In the genomic region with DNA sequence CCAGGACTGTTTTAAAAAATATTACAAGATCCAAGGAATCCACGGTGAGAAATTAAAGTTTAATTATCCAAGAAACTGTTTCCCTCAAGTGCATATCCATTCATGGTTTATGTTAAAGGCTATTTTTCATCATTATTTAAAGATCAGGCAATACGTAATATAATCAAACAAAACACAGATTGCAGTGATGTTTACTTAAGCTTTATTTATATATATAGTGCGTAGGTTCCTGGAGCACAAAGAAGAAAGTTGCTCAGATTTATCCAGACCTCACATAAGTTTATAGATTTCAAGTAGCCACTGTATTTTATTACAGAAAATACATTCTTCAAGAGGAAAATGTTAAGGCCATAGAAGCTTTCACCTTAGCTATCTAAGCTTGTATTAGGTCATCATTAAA, we compare ENCODE assay signal across 9 cellular contexts.
A peak's percentile ranks its signal among the peaks of the same experiment; 100 is the strongest.
DNase-seq lines count a peak whose midpoint lies in the region; ATAC-seq, FAIRE-seq and TF ChIP-seq lines count a peak whose summit lies in the region.
"Had no signal": no experiment of that assay in that cellular context is flagged by ENCODE, and none has a peak within 500 bp of the region (broad histone marks: within the 10 kb centered on the region; RNA-seq: fewer than 3 reads in every experiment).

No MANE protein-coding gene starts in this region.

- peak overlapping the region; percentile 94 for H3K27ac Mint-ChIP-seq in activated T-helper 17 cell treated with anti-CD3 and anti-CD28 coated beads, Interleukin-2, amount 50 U/mL, for 72 hours
- no peak overlapping the region for H3K27ac Mint-ChIP-seq in stimulated activated effector memory CD8-positive, alpha-beta T cell treated with anti-CD3 and anti-CD28 coated beads, Interleukin-12 subunit alpha, Interleukin-12 subunit beta, amount 100 ng/mL, for 72 hours

- H3K27ac ChIP-seq in keratinocyte (ENCODE audit: control insufficient read depth, insufficient read depth, low read length) (peak overlapping the region; percentile 87), thoracic aorta (peak overlapping the region in 1 of 2 donors; percentile 8)

- peaks cover 89% of the 10 kb centered on the region for H3K4me1 Mint-ChIP-seq in activated T-cell treated with anti-CD3 and anti-CD28 coated beads, Interleukin-2, amount 50 U/mL, for 4 hours (ENCODE audit: low read depth)
- H3K4me1 Mint-ChIP-seq in activated T-helper 17 cell treated with anti-CD3 and anti-CD28 coated beads, Interleukin-2, amount 50 U/mL, for 72 hours, result peaks cover 76% of the 10 kb centered on the region
- peaks cover 89% of the 10 kb centered on the region for H3K4me1 Mint-ChIP-seq in stimulated activated effector memory CD8-positive, alpha-beta T cell treated with anti-CD3 and anti-CD28 coated beads, Interleukin-12 subunit alpha, Interleukin-12 subunit beta, amount 100 ng/mL, for 72 hours

- no peak for ATAC-seq in activated T-cell treated with anti-CD3 and anti-CD28 coated beads, Interleukin-2, amount 50 U/mL, for 4 hours
- ATAC-seq in activated T-helper 17 cell treated with anti-CD3 and anti-CD28 coated beads, Interleukin-2, amount 50 U/mL, for 72 hours (replicated peaks), result no peak
- ATAC-seq in thoracic aorta (ENCODE audit: insufficient number of reproducible peaks, low FRiP score, low read depth), result no peak
- no peak for ATAC-seq in stimulated activated effector memory CD8-positive, alpha-beta T cell treated with anti-CD3 and anti-CD28 coated beads, Interleukin-12 subunit alpha, Interleukin-12 subunit beta, amount 100 ng/mL, for 72 hours

- TF ChIP-seq CTCF in keratinocyte (optimal IDR thresholded peaks at IDR 0.05 in 1 of 3, IDR thresholded peaks at IDR 0.05 in 1 of 3, conservative IDR thresholded peaks at IDR 0.05 in 1 of 3; ENCODE audit: extremely low read depth in 1 of 3, insufficient read depth in 2 of 3, low read length in 3 of 3) (no peak), thoracic aorta (IDR thresholded peaks at IDR 0.05) (no peak)

- H3K79me2 ChIP-seq in keratinocyte (ENCODE audit: control insufficient read depth, insufficient read depth, low read length), result peaks cover 82% of the 10 kb centered on the region

- peak overlapping the region; percentile 91 for H3K4me2 ChIP-seq in keratinocyte (ENCODE audit: control insufficient read depth, extremely low read depth, insufficient read depth, low read depth, low read length)

- H3K4me3 ChIP-seq in keratinocyte (ENCODE audit: control insufficient read depth in 2 of 3, extremely low read depth in 1 of 3, insufficient read depth in 2 of 3, low read depth in 1 of 3, low read length in 3 of 3), result no peak overlapping the region
- H3K4me3 ChIP-seq in thoracic aorta, result peak overlapping the region; percentile 62

- no peak overlapping the region for H2AFZ ChIP-seq in keratinocyte (ENCODE audit: control insufficient read depth, low read length)

- H3K9me3 Mint-ChIP-seq in activated T-cell treated with anti-CD3 and anti-CD28 coated beads, Interleukin-2, amount 50 U/mL, for 4 hours, result no peaks in the 10 kb centered on the region
- H3K9me3 Mint-ChIP-seq in activated T-helper 17 cell treated with anti-CD3 and anti-CD28 coated beads, Interleukin-2, amount 50 U/mL, for 72 hours, result no peaks in the 10 kb centered on the region
- no peaks in the 10 kb centered on the region for H3K9me3 Mint-ChIP-seq in stimulated activated effector memory CD8-positive, alpha-beta T cell treated with anti-CD3 and anti-CD28 coated beads, Interleukin-12 subunit alpha, Interleukin-12 subunit beta, amount 100 ng/mL, for 72 hours

- H4K20me1 ChIP-seq in keratinocyte (ENCODE audit: control insufficient read depth, extremely low read depth, insufficient read depth, low read length), result no peaks in the 10 kb centered on the region

- H3K27me3 ChIP-seq in keratinocyte (ENCODE audit: control insufficient read depth, extremely low read depth, insufficient read depth, low read length) (no peaks in the 10 kb centered on the region), thoracic aorta (replicated peaks; ENCODE audit: insufficient read depth) (no peaks in the 10 kb centered on the region)

- no peak for TF ChIP-seq POLR2A in GM12891 (IDR thresholded peaks at IDR 0.05; ENCODE audit: low read depth, low read length)

- DNase-seq in activated T-cell treated with anti-CD3 and anti-CD28 coated beads, Interleukin-2, amount 50 U/mL, for 4 hours, result no peak
- DNase-seq in activated T-cell treated with anti-CD3 and anti-CD28 coated beads for 4 hours, result no peak
- DNase-seq in keratinocyte (ENCODE audit: low read depth, low spot score), result no peak
- no peak for DNase-seq in thoracic aorta (ENCODE audit: low spot score)
- no peak for DNase-seq in stimulated activated effector memory CD8-positive, alpha-beta T cell treated with anti-CD3 and anti-CD28 coated beads, Interleukin-12 subunit alpha, Interleukin-12 subunit beta, amount 100 ng/mL, for 72 hours (ENCODE audit: low spot score in 2 of 2)
- DNase-seq in GM12891 (ENCODE audit: insufficient read length, low spot score), result no peak
- DNase-seq in NOMO-1 treated with dmso at 0.1 percent for 144 hours (lab: John Stamatoyannopoulos, UW; ENCODE audit: unreplicated experiment), result no peak
- DNase-seq: occipital lobe had no signal

- H3K4me1 ChIP-seq in keratinocyte (ENCODE audit: control insufficient read depth, extremely low read depth, insufficient read depth, low read length), result peaks cover 27% of the 10 kb centered on the region
- H3K4me1 ChIP-seq in thoracic aorta (ENCODE audit: control insufficient read depth in 1 of 2, low read depth in 2 of 2), result peaks cover 32 to 64% of the 10 kb centered on the region in 2 donors

- H3K9me1 ChIP-seq in keratinocyte (ENCODE audit: control insufficient read depth, extremely low read depth, insufficient read depth, low read length), result no peaks in the 10 kb centered on the region

- no peaks in the 10 kb centered on the region for H3K27me3 Mint-ChIP-seq in activated T-cell treated with anti-CD3 and anti-CD28 coated beads, Interleukin-2, amount 50 U/mL, for 4 hours (ENCODE audit: low read depth)
- no peaks in the 10 kb centered on the region for H3K27me3 Mint-ChIP-seq in activated T-helper 17 cell treated with anti-CD3 and anti-CD28 coated beads, Interleukin-2, amount 50 U/mL, for 72 hours

- H3K4me3 Mint-ChIP-seq in activated T-cell treated with anti-CD3 and anti-CD28 coated beads, Interleukin-2, amount 50 U/mL, for 4 hours, result peak overlapping the region; percentile 83
- H3K4me3 Mint-ChIP-seq in activated T-helper 17 cell treated with anti-CD3 and anti-CD28 coated beads, Interleukin-2, amount 50 U/mL, for 72 hours, result peak overlapping the region; percentile 83
- no peak overlapping the region for H3K4me3 Mint-ChIP-seq in stimulated activated effector memory CD8-positive, alpha-beta T cell treated with anti-CD3 and anti-CD28 coated beads, Interleukin-12 subunit alpha, Interleukin-12 subunit beta, amount 100 ng/mL, for 72 hours

- H3K36me3 ChIP-seq in keratinocyte (ENCODE audit: control insufficient read depth in 2 of 2, extremely low read depth in 1 of 2, insufficient read depth in 2 of 2, low read length in 2 of 2), result peaks cover 0 to 8% of the 10 kb centered on the region in 2 experiments
- H3K36me3 ChIP-seq in thoracic aorta, result peaks cover 2% of the 10 kb centered on the region

- FAIRE-seq in keratinocyte (lab: Jason Lieb, UNC) (no peak), GM12891 (lab: Jason Lieb, UNC) (no peak)

- H3K9me3 ChIP-seq in keratinocyte (ENCODE audit: control insufficient read depth, low read depth, low read length), result no peaks in the 10 kb centered on the region
- no peaks in the 10 kb centered on the region for H3K9me3 ChIP-seq in thoracic aorta

- peak overlapping the region; percentile 81 for H3K9ac ChIP-seq in keratinocyte (ENCODE audit: control insufficient read depth, extremely low read depth, insufficient read depth, low read length)

- dilution Hi-C loops in keratinocyte (cut with MboI; ENCODE audit: extremely low pct_ligation_motif_present, low sequenced_read_pairs), result no loop called here

- peaks cover 75% of the 10 kb centered on the region for H3K36me3 Mint-ChIP-seq in activated T-cell treated with anti-CD3 and anti-CD28 coated beads, Interleukin-2, amount 50 U/mL, for 4 hours (ENCODE audit: insufficient read depth)
- peaks cover 95% of the 10 kb centered on the region for H3K36me3 Mint-ChIP-seq in activated T-helper 17 cell treated with anti-CD3 and anti-CD28 coated beads, Interleukin-2, amount 50 U/mL, for 72 hours (ENCODE audit: low read depth)
- no peaks in the 10 kb centered on the region for H3K36me3 Mint-ChIP-seq in stimulated activated effector memory CD8-positive, alpha-beta T cell treated with anti-CD3 and anti-CD28 coated beads, Interleukin-12 subunit alpha, Interleukin-12 subunit beta, amount 100 ng/mL, for 72 hours

TF ChIP-seq in GM12891, 5 proteins besides CTCF, POLR2A, EP300 and RAD21:
- TF ChIP-seq POLR2AphosphoS5 (IDR thresholded peaks at IDR 0.05; ENCODE audit: low read depth, low read length), result no peak
- no peak for TF ChIP-seq PAX5 (IDR thresholded peaks at IDR 0.05; ENCODE audit: insufficient read depth, low read length, severe bottlenecking)
- TF ChIP-seq TAF1 (IDR thresholded peaks at IDR 0.05; ENCODE audit: low read depth, low read length), result no peak
- TF ChIP-seq POU2F2 (IDR thresholded peaks at IDR 0.05; ENCODE audit: low read depth, low read length), result no peak
- no peak for TF ChIP-seq SPI1 (IDR thresholded peaks at IDR 0.05; ENCODE audit: low read depth, low read length)
